Comparison of ENCODE assay signal across 1 cellular context in genomic region chr4:82284858-82285805, GRCh38.
TF ChIP-seq lines count a peak whose summit lies in the region.

No MANE protein-coding gene starts in this region.

TF ChIP-seq in GM12878, 131 proteins besides CTCF, POLR2A, EP300 and RAD21 (continued from another document and continues in another):
- no peak for TF ChIP-seq RUNX3 (IDR thresholded peaks at IDR 0.05; ENCODE audit: low read length)
- no peak for TF ChIP-seq CUX1 (IDR thresholded peaks at IDR 0.05; ENCODE audit: insufficient replicate concordance, low read depth, low read length)
- TF ChIP-seq ZNF207 (IDR thresholded peaks at IDR 0.05; ENCODE audit: borderline replicate concordance), result no peak
- TF ChIP-seq ZNF592 (IDR thresholded peaks at IDR 0.05), result no peak
- TF ChIP-seq MAX (IDR thresholded peaks at IDR 0.05; ENCODE audit: low read depth, low read length), result no peak; the same call in 1 of the 2 replicates
- no peak for TF ChIP-seq FOXK2 (IDR thresholded peaks at IDR 0.05)
- no peak for TF ChIP-seq ZSCAN29 (IDR thresholded peaks at IDR 0.05)
- no peak for TF ChIP-seq RAD51 (IDR thresholded peaks at IDR 0.05)
- TF ChIP-seq NFIC (IDR thresholded peaks at IDR 0.05; ENCODE audit: low read depth, low read length), result no peak
- TF ChIP-seq HDAC6 (IDR thresholded peaks at IDR 0.05; ENCODE audit: unreplicated experiment), result no peak
- peak; percentile 70 for TF ChIP-seq NRF1 (conservative IDR thresholded peaks at IDR 0.05; ENCODE audit: low read depth, low read length)
- no peak for TF ChIP-seq ETV6 (conservative IDR thresholded peaks at IDR 0.05 in 1 of 2, IDR thresholded peaks at IDR 0.05 in 1 of 2; ENCODE audit: borderline replicate concordance in 1 of 2, low read depth in 1 of 2)
- TF ChIP-seq NKRF (conservative IDR thresholded peaks at IDR 0.05), result no peak
- TF ChIP-seq RBBP5 (conservative IDR thresholded peaks at IDR 0.05), result no peak
- TF ChIP-seq BRCA1 (IDR thresholded peaks at IDR 0.05; ENCODE audit: low read depth, low read length), result no peak
- TF ChIP-seq PKNOX1 (IDR thresholded peaks at IDR 0.05), result peak; percentile 97
- no peak for TF ChIP-seq BCLAF1 (IDR thresholded peaks at IDR 0.05)
- TF ChIP-seq SP1 (IDR thresholded peaks at IDR 0.05; ENCODE audit: low read depth, low read length), result peak; percentile 78
- no peak for TF ChIP-seq SMARCA5 (IDR thresholded peaks at IDR 0.05)
- TF ChIP-seq USF1 (IDR thresholded peaks at IDR 0.05; ENCODE audit: borderline replicate concordance, extremely low read length, insufficient read depth, low read depth, low read length), result no peak
- no peak for TF ChIP-seq KAT2A (conservative IDR thresholded peaks at IDR 0.05; ENCODE audit: control insufficient read depth, low read depth, low read length)
- no peak for TF ChIP-seq RELA (IDR thresholded peaks at IDR 0.05; ENCODE audit: borderline replicate concordance, partially characterized antibody)
- no peak for TF ChIP-seq ZZZ3 (IDR thresholded peaks at IDR 0.05; ENCODE audit: control insufficient read depth, insufficient read length, low read depth)
- TF ChIP-seq SUPT20H (IDR thresholded peaks at IDR 0.05; ENCODE audit: borderline replicate concordance, control insufficient read depth, low read depth, low read length), result no peak
- no peak for TF ChIP-seq ZNF274 (IDR thresholded peaks at IDR 0.05; ENCODE audit: insufficient read depth, insufficient read length)
- TF ChIP-seq ZNF687 (IDR thresholded peaks at IDR 0.05), result no peak
- TF ChIP-seq EGR1 (IDR thresholded peaks at IDR 0.05; ENCODE audit: borderline replicate concordance in 1 of 2, low read depth in 2 of 2, low read length in 2 of 2), result peak in 1 of 2 experiments; percentile 81; a peak in 2 of 3 replicates
- TF ChIP-seq RFX5 (IDR thresholded peaks at IDR 0.05; ENCODE audit: low read depth, low read length), result peak; percentile 72
- no peak for TF ChIP-seq JUND (IDR thresholded peaks at IDR 0.05; ENCODE audit: low read depth, low read length)
- no peak for TF ChIP-seq MEF2A (IDR thresholded peaks at IDR 0.05; ENCODE audit: insufficient read depth, low read depth, low read length)
- no peak for TF ChIP-seq FOXM1 (IDR thresholded peaks at IDR 0.05; ENCODE audit: low read depth, low read length)
- TF ChIP-seq MYC (IDR thresholded peaks at IDR 0.05; ENCODE audit: insufficient read depth, insufficient read length, insufficient replicate concordance, low read length, severe bottlenecking), result no peak
- TF ChIP-seq TARDBP (IDR thresholded peaks at IDR 0.05; ENCODE audit: borderline replicate concordance), result no peak
- no peak for TF ChIP-seq CBX3 (IDR thresholded peaks at IDR 0.05; ENCODE audit: borderline replicate concordance, low read depth)
- no peak for TF ChIP-seq NR2C1 (IDR thresholded peaks at IDR 0.05)
- peak; percentile 88 for TF ChIP-seq HDGF (IDR thresholded peaks at IDR 0.05)
- TF ChIP-seq RELB (IDR thresholded peaks at IDR 0.05; ENCODE audit: low read depth), result no peak
- TF ChIP-seq HDAC2 (IDR thresholded peaks at IDR 0.05), result no peak
